Comparison of ENCODE assay signal across 8 cellular contexts in genomic region chr17:1865252-1866037, GRCh38. TPM values are rescaled to one million over a fixed set of nuclear protein-coding genes. Genes with fewer than 3 reads are reported as not detected.
DNase-seq lines count a peak whose midpoint lies in the region; ATAC-seq, FAIRE-seq and TF ChIP-seq lines count a peak whose summit lies in the region.

No MANE protein-coding gene starts in this region.

- H3K4me3 Mint-ChIP-seq in T-helper 1 cell treated with Interleukin-12 subunit alpha and Interleukin-12 subunit beta and Interleukin-4 antibody, amounts not matched to agents 30 μg/mL and 1 μg/mL, for 36 hours: no peak overlapping the region

- TF ChIP-seq CTCF in D721Med (IDR thresholded peaks at IDR 0.05; ENCODE audit: insufficient read depth, missing control alignments) (peak; percentile 37), bronchial epithelial cell (IDR thresholded peaks at IDR 0.05; ENCODE audit: insufficient read depth, low read length, severe bottlenecking) (peak; percentile 49)

- no peak for FAIRE-seq in D721Med (lab: Jason Lieb, UNC)
- no peak for FAIRE-seq in bronchial epithelial cell (lab: Jason Lieb, UNC)
- no peak for FAIRE-seq in urothelium cell line (lab: Jason Lieb, UNC)

- no peaks in the 10 kb centered on the region for H3K27me3 Mint-ChIP-seq in T-helper 1 cell treated with Interleukin-12 subunit alpha and Interleukin-12 subunit beta and Interleukin-4 antibody, amounts not matched to agents 30 μg/mL and 1 μg/mL, for 36 hours (ENCODE audit: low read depth)

- H3K36me3 ChIP-seq in bronchial epithelial cell (ENCODE audit: control insufficient read depth, insufficient read depth, low read length): peaks cover 1% of the 10 kb centered on the region

- no peaks in the 10 kb centered on the region for H3K9me3 Mint-ChIP-seq in T-helper 1 cell treated with Interleukin-12 subunit alpha and Interleukin-12 subunit beta and Interleukin-4 antibody, amounts not matched to agents 30 μg/mL and 1 μg/mL, for 36 hours

- H3K4me1 Mint-ChIP-seq in T-helper 1 cell treated with Interleukin-12 subunit alpha and Interleukin-12 subunit beta and Interleukin-4 antibody, amounts not matched to agents 30 μg/mL and 1 μg/mL, for 36 hours (ENCODE audit: low read depth): peaks cover 30% of the 10 kb centered on the region

- H3K36me3 Mint-ChIP-seq in T-helper 1 cell treated with Interleukin-12 subunit alpha and Interleukin-12 subunit beta and Interleukin-4 antibody, amounts not matched to agents 30 μg/mL and 1 μg/mL, for 36 hours (ENCODE audit: low read depth): peaks cover 23% of the 10 kb centered on the region

- DNase-seq in D721Med (ENCODE audit: insufficient read length, low spot score) (no peak), HuH-7 (ENCODE audit: low spot score) (peak; percentile 46), bronchial epithelial cell (ENCODE audit: low read depth) (peak; percentile 34), medulla oblongata (ENCODE audit: extremely low spot score) (peak; percentile 15), urothelium cell line (ENCODE audit: low spot score) (peak; percentile 47), T1000 (lab: John Stamatoyannopoulos, UW) (no peak)

- no peak overlapping the region for H3K4me3 ChIP-seq in bronchial epithelial cell (ENCODE audit: low read depth, low read length)

- no peaks in the 10 kb centered on the region for H3K27me3 ChIP-seq in bronchial epithelial cell (ENCODE audit: control insufficient read depth, insufficient read depth, low read length)

- ATAC-seq in GM19455 (IDR thresholded peaks at IDR 0.05; ENCODE audit: unreplicated experiment): no peak

- H3K27ac Mint-ChIP-seq in T-helper 1 cell treated with Interleukin-12 subunit alpha and Interleukin-12 subunit beta and Interleukin-4 antibody, amounts not matched to agents 30 μg/mL and 1 μg/mL, for 36 hours: peak overlapping the region; percentile 45

RNA-seq across cellular contexts. Expression of gene RPA1, which starts 35.6 kb away (rescaled TPM):
- total RNA-seq in bronchial epithelial cell: 33.2 and 36.9 TPM in 2 replicates

RNA-seq across cellular contexts. Expression of gene SMYD4, which starts 35.7 kb away (rescaled TPM):
- 7.9 and 10.4 TPM in 2 replicates for total RNA-seq in bronchial epithelial cell

Comparison
In these comparisons a context has a peak if more than half of its experiments do, and no peak if none do; other contexts are left out.
1. DNase-seq: peak in HuH-7 (single experiment), bronchial epithelial cell (single experiment), medulla oblongata (single experiment) and urothelium cell line (single experiment); none in D721Med (single experiment) and T1000 (single experiment).